In the genomic region with DNA sequence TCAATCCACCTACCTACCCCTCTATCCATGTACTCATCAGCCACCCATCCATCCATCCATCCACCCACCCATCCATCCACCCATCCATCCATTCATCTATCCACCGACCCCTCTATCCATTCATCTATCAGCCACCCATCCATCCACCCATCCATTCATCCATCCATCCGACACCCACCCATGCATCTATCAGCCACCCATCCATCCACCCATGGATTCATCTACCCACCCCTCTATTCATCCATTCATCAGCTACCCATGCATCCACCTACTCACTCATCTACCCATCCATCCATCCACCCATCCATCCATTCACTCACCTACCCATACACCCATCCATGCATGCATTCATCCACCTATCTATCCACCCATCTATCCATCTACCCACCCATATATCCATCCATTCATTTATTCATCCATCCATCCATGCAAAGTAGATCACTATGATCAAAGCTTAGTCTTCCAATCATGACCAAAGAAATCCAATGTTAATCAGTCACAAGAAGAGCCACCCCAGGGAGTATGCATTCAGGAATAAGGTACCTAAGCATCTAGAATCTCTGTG, we compare ENCODE assay signal across 25 cellular contexts. TPM values are rescaled to one million over a fixed set of nuclear protein-coding genes. Genes with fewer than 3 reads are reported as not detected.
DNase-seq lines count a peak whose midpoint lies in the region; ATAC-seq, FAIRE-seq and TF ChIP-seq lines count a peak whose summit lies in the region.
"Had no signal": no experiment of that assay in that cellular context is flagged by ENCODE, and none has a peak within 500 bp of the region (broad histone marks: within the 10 kb centered on the region; RNA-seq: fewer than 3 reads in every experiment).

No MANE protein-coding gene starts in this region.

- no peak overlapping the region for H3K18ac ChIP-seq in IMR-90 (ENCODE audit: low read depth, low read length)

- TF ChIP-seq CTCF in IMR-90 (conservative IDR thresholded peaks at IDR 0.05; ENCODE audit: low read depth, low read length) (no peak), bronchial epithelial cell (IDR thresholded peaks at IDR 0.05; ENCODE audit: insufficient read depth, low read length, severe bottlenecking) (no peak)

- no peak overlapping the region for H3K14ac ChIP-seq in IMR-90 (replicated peaks; ENCODE audit: low read depth, low read length)

- WGBS in IMR-90 (ENCODE audit: extremely low coverage in 2 of 2, insufficient read length in 1 of 2), 2 experiments, result 65% methylated on average over 2 of the region's 2 CpGs; no CpG with 5 or more reads in 1 of the 2 experiments

- CTCF ChIA-PET in IMR-90 (lab: Yijun Ruan, JAX), result no interaction called here

- H3K9me1 ChIP-seq in IMR-90 (ENCODE audit: insufficient read depth, low read length), result no peaks in the 10 kb centered on the region

- no peak overlapping the region for H3K9ac ChIP-seq in IMR-90 (ENCODE audit: low read depth, low read length)
- H3K9ac ChIP-seq: BLaER1 had no signal

- no peak overlapping the region for H3K4me3 ChIP-seq in IMR-90 (ENCODE audit: insufficient read depth, low read depth, low read length)
- H3K4me3 ChIP-seq in bronchial epithelial cell (ENCODE audit: low read depth, low read length), result no peak overlapping the region
- H3K4me3 ChIP-seq: BLaER1, GM12878 had no signal

- no peak overlapping the region for H4K5ac ChIP-seq in IMR-90 (ENCODE audit: low read depth, low read length)

- no peak overlapping the region for H2BK20ac ChIP-seq in IMR-90 (ENCODE audit: low read depth, low read length)

- no peaks in the 10 kb centered on the region for H3K4me1 ChIP-seq in IMR-90 (ENCODE audit: control insufficient read depth, insufficient read depth, low read length)
- H3K4me1 ChIP-seq: BE2C had no signal

- H2AK5ac ChIP-seq in IMR-90 (ENCODE audit: low read depth, low read length), result no peak overlapping the region

- H3K27me3 ChIP-seq in IMR-90 (ENCODE audit: control insufficient read depth, insufficient read depth, low read length) (no peaks in the 10 kb centered on the region; the same call in 1 of the 2 replicates), bronchial epithelial cell (ENCODE audit: control insufficient read depth, insufficient read depth, low read length) (no peaks in the 10 kb centered on the region)
- H3K27me3 ChIP-seq: BE2C, BLaER1 had no signal

- DNase-seq in IMR-90 (no peak), bronchial epithelial cell (ENCODE audit: low read depth) (no peak), KG1 (lab: John Stamatoyannopoulos, UW) (no peak), dedifferentiated amniotic fluid mesenchymal stem cell (ENCODE audit: extremely low spot score) (no peak), OCI-M1 (lab: John Stamatoyannopoulos, UW) (no peak)
- DNase-seq: 8988T; ACHN; BE2C; C1 segment of cervical spinal cord; CD4-positive, alpha-beta memory T cell; CD4-positive, CD25-positive, alpha-beta regulatory T cell; CD8-positive, alpha-beta memory T cell; COR-L47; DMS 273 treated with DMSO at 0.1 percent for 48 hours; DMS153; DMS53; DMS79; DND-41; EL; GDM1 had no signal

- no peak for TF ChIP-seq POLR2A in IMR-90 (IDR thresholded peaks at IDR 0.05; ENCODE audit: low read depth, low read length)

- no peak for TF ChIP-seq RAD21 in IMR-90 (IDR thresholded peaks at IDR 0.05; ENCODE audit: low read length)

- no peak overlapping the region for H2AFZ ChIP-seq in IMR-90 (replicated peaks; ENCODE audit: low read length, poor library complexity)

- no peak overlapping the region for H2BK120ac ChIP-seq in IMR-90 (ENCODE audit: low read depth, low read length)

- BruUV-seq in IMR-90 (replicated peaks; lab: Mats Ljungman, UMichigan), result no TSS peak

- in situ Hi-C loops in IMR-90 (cut with MboI; ENCODE audit: low sequenced_read_pairs), result no loop called here

- H3K79me1 ChIP-seq in IMR-90 (ENCODE audit: low read depth in 1 of 2, low read length in 2 of 2), result no peaks in the 10 kb centered on the region

- no peak overlapping the region for H3K27ac ChIP-seq in IMR-90 (ENCODE audit: insufficient read depth, low read length)
- H3K27ac ChIP-seq: BLaER1 had no signal

- H3K9me3 ChIP-seq in IMR-90 (ENCODE audit: control insufficient read depth, insufficient read depth, low read length), result no peaks in the 10 kb centered on the region
- H3K9me3 ChIP-seq: BE2C, BLaER1 had no signal

- FAIRE-seq in bronchial epithelial cell (lab: Jason Lieb, UNC), result peak; percentile 92
- FAIRE-seq: A204.1, GM12878, GM12892, GM18507 had no signal

- no peak overlapping the region for H3K23ac ChIP-seq in IMR-90 (ENCODE audit: low read depth, low read length)

- H4K8ac ChIP-seq in IMR-90 (ENCODE audit: low read depth in 2 of 2, low read length in 2 of 2), result no peak overlapping the region

- POLR2A ChIA-PET in IMR-90 (lab: Charles Lee; ENCODE audit: unreplicated experiment), result no interaction called here

- dilution Hi-C loops in IMR-90 (cut with HindIII; ENCODE audit: low sequenced_read_pairs, unreplicated experiment), result no loop called here

- H2BK5ac ChIP-seq in IMR-90 (ENCODE audit: low read depth, low read length, poor library complexity, severe bottlenecking), result peak overlapping the region; percentile 19

- no peak overlapping the region for H4K91ac ChIP-seq in IMR-90 (ENCODE audit: insufficient read depth, low read depth, low read length)

- intact Hi-C loops in IMR-90 (cut with micrococcal nuclease), result no loop called here

- no peak overlapping the region for H3K4ac ChIP-seq in IMR-90 (ENCODE audit: low read depth, low read length)

- H3K4me2 ChIP-seq in IMR-90 (ENCODE audit: low read depth, low read length), result no peak overlapping the region
- H3K4me2 ChIP-seq: BLaER1 had no signal

- ATAC-seq in IMR-90 (ENCODE audit: low read depth), result no peak
- ATAC-seq: GM12878 had no signal

- no peaks in the 10 kb centered on the region for H4K20me1 ChIP-seq in IMR-90 (ENCODE audit: insufficient read depth, low read length)
- H4K20me1 ChIP-seq: BLaER1 had no signal

- no peak overlapping the region for H3K56ac ChIP-seq in IMR-90 (ENCODE audit: extremely low read depth, insufficient read depth, low read length)

- H2BK15ac ChIP-seq in IMR-90 (ENCODE audit: low read depth, low read length), result no peak overlapping the region

- H3K36me3 ChIP-seq in IMR-90 (ENCODE audit: control insufficient read depth, insufficient read depth, low read length), result no peaks in the 10 kb centered on the region
- H3K36me3 ChIP-seq in bronchial epithelial cell (ENCODE audit: control insufficient read depth, insufficient read depth, low read length), result no peaks in the 10 kb centered on the region
- H3K36me3 ChIP-seq: BE2C, BLaER1 had no signal

- H2AK9ac ChIP-seq in IMR-90 (replicated peaks; ENCODE audit: low read depth, low read length, poor library complexity), result no peak overlapping the region

TF ChIP-seq in IMR-90, 13 proteins besides CTCF, POLR2A, EP300 and RAD21:
- TF ChIP-seq CEBPB (IDR thresholded peaks at IDR 0.05; ENCODE audit: low read depth, low read length) (no peak), MXI1 (IDR thresholded peaks at IDR 0.05; ENCODE audit: borderline replicate concordance, low read depth, low read length) (no peak), RFX5 (IDR thresholded peaks at IDR 0.05; ENCODE audit: low read depth, low read length) (no peak), NFE2L2 (IDR thresholded peaks at IDR 0.05; ENCODE audit: low read depth, low read length) (no peak)

RNA-seq across cellular contexts. Expression of gene ZNF467, which starts 27.7 kb away (rescaled TPM):
- total RNA-seq in IMR-90 (2012; rRNA removed) (under 0.01 TPM in 1 of 2 replicates, not detected in the other), bronchial epithelial cell (0.26 and 3.5 TPM in 2 replicates)
- polyA plus RNA-seq in IMR-90 (2012; rRNA removed), result 0.67 and 0.77 TPM in 2 replicates
- polyA plus RNA-seq in IMR-90 (2012; cell fraction: cytosol; rRNA removed), result 0.43 and 0.89 TPM in 2 replicates
- polyA plus RNA-seq in IMR-90 (2012; cell fraction: nucleus; rRNA removed; ENCODE audit: low replicate concordance), result 3.8 and 5.6 TPM in 2 replicates
- total RNA-seq: GM12878 had no signal
- polyA plus RNA-seq: GM12878 had no signal

RNA-seq across cellular contexts. Expression of gene ZNF862, which starts 37.1 kb away (rescaled TPM):
- total RNA-seq in IMR-90 (2012; rRNA removed) (3.3 and 5.9 TPM in 2 replicates), bronchial epithelial cell (5.0 and 8.7 TPM in 2 replicates)
- polyA plus RNA-seq in IMR-90 (2012; rRNA removed), result 10.8 and 10.9 TPM in 2 replicates
- 4.5 and 5.8 TPM in 2 replicates for polyA plus RNA-seq in IMR-90 (2012; cell fraction: cytosol; rRNA removed)
- polyA plus RNA-seq in IMR-90 (2012; cell fraction: nucleus; rRNA removed; ENCODE audit: low replicate concordance), result 56.1 and 60.8 TPM in 2 replicates
